ENCODE assay signal across 13 cellular contexts in genomic region chr2:242060212-242060835, GRCh38.
A peak's percentile ranks its signal among the peaks of the same experiment; 100 is the strongest.
DNase-seq lines count a peak whose midpoint lies in the region; ATAC-seq and TF ChIP-seq lines count a peak whose summit lies in the region.
"Had no signal": no experiment of that assay in that cellular context is flagged by ENCODE, and none has a peak within 500 bp of the region (broad histone marks: within the 10 kb centered on the region; RNA-seq: fewer than 3 reads in every experiment).

No MANE protein-coding gene starts in this region.

- H3K79me2 ChIP-seq in osteoblast (ENCODE audit: insufficient read depth, low read length), result no peaks in the 10 kb centered on the region

- H3K27ac ChIP-seq in osteoblast (ENCODE audit: low read depth, low read length), result no peak overlapping the region
- no peak overlapping the region for H3K27ac ChIP-seq in lower lobe of right lung
- H3K27ac ChIP-seq: ovary had no signal

- H3K4me3 ChIP-seq in epithelial cell of proximal tubule (ENCODE audit: low read depth, low read length), result no peak overlapping the region
- H3K4me3 ChIP-seq in osteoblast (ENCODE audit: insufficient read depth, low read length), result no peak overlapping the region
- no peak overlapping the region for H3K4me3 ChIP-seq in lower lobe of right lung
- H3K4me3 ChIP-seq: ovary had no signal

- H3K9me3 ChIP-seq in osteoblast (ENCODE audit: low read depth, low read length), result no peaks in the 10 kb centered on the region
- peaks cover 7% of the 10 kb centered on the region for H3K9me3 ChIP-seq in lower lobe of right lung
- H3K9me3 ChIP-seq: ovary had no signal

- peaks cover 13% of the 10 kb centered on the region for H3K27me3 ChIP-seq in osteoblast (ENCODE audit: insufficient read depth, low read length)
- H3K27me3 ChIP-seq in lower lobe of right lung (ENCODE audit: low read depth), result peaks cover 35% of the 10 kb centered on the region
- H3K27me3 ChIP-seq: ovary had no signal

- H3K36me3 ChIP-seq in osteoblast (ENCODE audit: insufficient read depth, low read length) (no peaks in the 10 kb centered on the region), lower lobe of right lung (no peaks in the 10 kb centered on the region)
- H3K36me3 ChIP-seq: ovary had no signal

- no peaks in the 10 kb centered on the region for H4K20me1 ChIP-seq in osteoblast (ENCODE audit: insufficient read depth, low read length)

- ATAC-seq in GM19395 (IDR thresholded peaks at IDR 0.05; ENCODE audit: unreplicated experiment) (no peak), lower lobe of right lung (no peak)

- intact Hi-C loops in lower lobe of right lung (cut with DNase I), result no loop called here

- H3K4me1 ChIP-seq in osteoblast (ENCODE audit: insufficient read depth, low read length) (peaks cover 3% of the 10 kb centered on the region), lower lobe of right lung (no peaks in the 10 kb centered on the region)

- H2AFZ ChIP-seq in osteoblast (ENCODE audit: low read length), result no peak overlapping the region

- no peak overlapping the region for H3K4me2 ChIP-seq in osteoblast (ENCODE audit: insufficient read depth, low read length)

- DNase-seq in GM04503 (ENCODE audit: low read depth) (peak; percentile 23), NCI-H526 (lab: John Stamatoyannopoulos, UW) (peak; percentile 52 to 68), epithelial cell of proximal tubule (ENCODE audit: low read depth) (peak; percentile 63), osteoblast (ENCODE audit: insufficient read length, low spot score, missing footprints) (peak; percentile 85), lower lobe of right lung (no peak)
- no peak for DNase-seq in stimulated activated CD4-positive, alpha-beta T cell treated with anti-CD3 and anti-CD28 coated beads, Interleukin-2, amount 100 ng/mL, for 48 hours
- DNase-seq: DND-41, H7, MM.1S, NCI-H524 treated with DMSO at 0.1 percent for 48 hours, ovary, SW 1271 had no signal

- no peak for TF ChIP-seq CTCF in epithelial cell of proximal tubule (conservative IDR thresholded peaks at IDR 0.05; ENCODE audit: low read depth, low read length)
- no peak for TF ChIP-seq CTCF in osteoblast (IDR thresholded peaks at IDR 0.05; ENCODE audit: extremely low read depth, low read depth, low read length)
- no peak for TF ChIP-seq CTCF in lower lobe of right lung (IDR thresholded peaks at IDR 0.05)

Comparison
In these comparisons a context has a peak if more than half of its experiments do, and no peak if none do; other contexts are left out.
1. DNase-seq: peak in GM04503 (single experiment), NCI-H526 (2 of 2), epithelial cell of proximal tubule (single experiment) and osteoblast (single experiment); none in lower lobe of right lung (single experiment) and stimulated activated CD4-positive, alpha-beta T cell treated with anti-CD3 and anti-CD28 coated beads, Interleukin-2, amount 100 ng/mL, for 48 hours (0 of 2).